In the genomic region with DNA sequence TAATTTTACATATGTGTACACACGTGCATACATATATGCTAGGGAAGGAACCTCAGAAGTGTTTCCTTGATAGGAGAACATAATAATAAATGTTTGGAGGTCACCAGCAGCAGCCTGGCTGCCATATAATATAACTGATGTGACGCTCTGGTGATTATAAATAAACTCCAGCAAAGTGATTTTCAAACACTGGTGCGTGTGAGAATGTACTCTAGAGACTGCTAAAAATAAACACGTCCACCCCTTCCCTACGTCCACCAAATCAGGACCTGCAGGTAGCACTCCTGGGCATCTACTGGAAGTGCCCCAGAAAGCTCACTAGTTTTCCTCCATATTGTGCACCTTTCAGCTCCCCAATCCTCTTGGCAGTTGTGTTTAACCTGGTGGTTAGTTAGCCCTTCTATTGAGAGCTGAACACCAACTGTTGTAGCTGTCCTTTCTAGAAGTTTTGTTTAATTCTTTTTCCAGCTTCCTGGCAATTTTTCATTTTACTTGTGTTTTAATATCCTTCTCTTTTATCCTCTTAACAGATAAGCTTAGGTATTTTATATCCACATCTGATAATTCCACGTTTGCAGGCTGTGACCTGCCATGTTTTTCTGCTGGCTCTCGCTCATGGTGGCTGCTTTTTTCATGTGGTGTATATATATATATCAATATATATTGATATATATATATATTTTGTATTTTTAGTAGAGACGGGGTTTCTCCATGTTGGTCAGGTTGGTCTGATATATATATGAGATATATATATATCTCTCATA, we compare ENCODE assay signal across 24 cellular contexts. TPM values are rescaled to one million over a fixed set of nuclear protein-coding genes. Genes with fewer than 3 reads are reported as not detected.
"Had no signal": no experiment of that assay in that cellular context is flagged by ENCODE, and none has a peak within 500 bp of the region (broad histone marks: within the 10 kb centered on the region; RNA-seq: fewer than 3 reads in every experiment).

No MANE protein-coding gene starts in this region.

- H3K27ac ChIP-seq: lower lobe of right lung, neural progenitor cell, ovary, right lobe of liver, spleen, testis, tibial nerve, upper lobe of right lung, vagina had no signal

- H3K4me1 ChIP-seq: neural progenitor cell had no signal

- H3K4me3 ChIP-seq: lower lobe of right lung, neural progenitor cell, ovary, right lobe of liver, spleen, testis, tibial nerve, upper lobe of right lung, vagina had no signal

- H3K27me3 ChIP-seq: neural progenitor cell, ovary, right lobe of liver, spleen, testis, tibial nerve, upper lobe of right lung, vagina had no signal

- DNase-seq: effector memory CD4-positive, alpha-beta T cell; hippocampal formation; kidney glomerular epithelial cell; lower lobe of right lung; natural killer cell; nucleus accumbens; ovary; right lobe of liver; spleen; stimulated activated CD4-positive, alpha-beta T cell treated with anti-CD3 and anti-CD28 coated beads, Interleukin-15, amount 100 ng/mL, for 24 hours; stimulated activated CD4-positive, alpha-beta T cell treated with anti-CD3 and anti-CD28 coated beads, Interleukin-1b, Interleukin-23, amount 100 ng/mL, for 48 hours; stimulated activated CD4-positive, alpha-beta T cell treated with anti-CD3 and anti-CD28 coated beads, Interleukin-4, amount 100 ng/mL, for 24 hours; stimulated activated naive B cell treated with anti-CD40 and anti-IgM and Interleukin-4, amounts not matched to agents 10 μg/mL and 1 μg/mL and 100 μg/mL, for 72 hours; stimulated activated naive CD8-positive, alpha-beta T cell treated with anti-CD3 and anti-CD28 coated beads, Interleukin-15, amount 100 ng/mL, for 72 hours; testis; upper lobe of right lung had no signal

- H3K36me3 ChIP-seq: lower lobe of right lung, neural progenitor cell, ovary, right lobe of liver, tibial nerve, vagina had no signal

- ATAC-seq: esophagus mucosa; left lobe of liver; lower lobe of right lung; natural killer cell; right lobe of liver; stimulated activated naive B cell treated with anti-CD40 and anti-IgM and Interleukin-4, amounts not matched to agents 10 μg/mL and 1 μg/mL and 100 μg/mL, for 72 hours; stimulated activated naive CD8-positive, alpha-beta T cell treated with anti-CD3 and anti-CD28 coated beads, Interleukin-15, amount 100 ng/mL, for 72 hours; upper lobe of right lung had no signal

- H3K9me3 ChIP-seq: lower lobe of right lung, ovary, right lobe of liver, spleen, testis, tibial nerve, upper lobe of right lung, vagina had no signal

RNA-seq across cellular contexts. Expression of a gene that starts 30.4 kb away (rescaled TPM):
- total RNA-seq: fibroblast of lung, mesothelial cell of epicardium, myocyte had no signal
